In the genomic region with DNA sequence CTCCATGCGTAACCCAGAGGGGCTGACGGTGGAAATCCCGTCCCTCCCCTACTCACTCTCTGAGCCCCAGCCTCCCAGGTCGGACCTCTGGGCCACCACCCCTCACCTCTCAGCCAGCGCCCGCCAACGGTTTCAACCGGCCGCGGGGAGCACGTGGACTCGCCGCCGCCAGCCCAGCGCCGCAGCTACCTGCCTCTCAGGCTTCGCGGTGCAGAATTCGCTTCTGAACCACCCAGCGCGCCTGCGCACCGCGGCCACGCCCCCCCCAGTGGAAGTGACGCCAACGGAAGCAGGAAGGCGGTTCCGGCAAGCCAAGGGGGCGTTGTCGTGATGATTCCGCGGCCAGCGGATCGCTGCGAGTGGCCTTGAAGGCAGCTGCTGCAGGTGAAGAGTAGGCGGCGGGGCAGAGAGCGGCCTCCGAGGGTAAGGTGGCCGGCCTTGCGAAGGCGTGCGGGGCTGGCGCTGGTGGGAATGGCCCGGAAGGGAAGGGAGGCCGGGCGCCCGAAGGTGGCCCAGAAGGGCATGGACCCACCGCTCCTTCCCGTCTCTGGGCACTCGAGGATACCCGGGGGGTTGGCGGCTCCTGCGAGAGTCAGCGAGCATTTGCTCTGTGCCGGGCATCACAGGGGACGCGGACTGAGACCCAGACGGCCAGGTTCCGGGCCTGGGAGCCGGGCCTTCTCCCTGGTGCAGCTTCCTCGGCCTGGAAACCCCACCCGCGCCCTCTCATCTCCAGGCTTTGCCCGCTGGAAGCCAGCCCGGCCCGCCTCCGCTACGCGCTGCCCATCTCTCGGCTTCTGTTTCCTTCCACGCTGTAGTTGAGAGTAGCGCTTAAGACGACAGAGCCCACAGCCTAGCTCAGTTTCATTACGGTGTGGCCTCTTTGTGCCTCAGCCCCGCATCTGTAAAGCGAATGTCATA, we compare ENCODE assay signal across 1 cellular context.
TF ChIP-seq lines count a peak whose summit lies in the region.

A gene with protein sequence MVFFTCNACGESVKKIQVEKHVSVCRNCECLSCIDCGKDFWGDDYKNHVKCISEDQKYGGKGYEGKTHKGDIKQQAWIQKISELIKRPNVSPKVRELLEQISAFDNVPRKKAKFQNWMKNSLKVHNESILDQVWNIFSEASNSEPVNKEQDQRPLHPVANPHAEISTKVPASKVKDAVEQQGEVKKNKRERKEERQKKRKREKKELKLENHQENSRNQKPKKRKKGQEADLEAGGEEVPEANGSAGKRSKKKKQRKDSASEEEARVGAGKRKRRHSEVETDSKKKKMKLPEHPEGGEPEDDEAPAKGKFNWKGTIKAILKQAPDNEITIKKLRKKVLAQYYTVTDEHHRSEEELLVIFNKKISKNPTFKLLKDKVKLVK (minus strand): TSS at position 225 of the 921 bp plus-strand sequence. CDS start 6,412 bp downstream, outside the sequence.
A gene with protein sequence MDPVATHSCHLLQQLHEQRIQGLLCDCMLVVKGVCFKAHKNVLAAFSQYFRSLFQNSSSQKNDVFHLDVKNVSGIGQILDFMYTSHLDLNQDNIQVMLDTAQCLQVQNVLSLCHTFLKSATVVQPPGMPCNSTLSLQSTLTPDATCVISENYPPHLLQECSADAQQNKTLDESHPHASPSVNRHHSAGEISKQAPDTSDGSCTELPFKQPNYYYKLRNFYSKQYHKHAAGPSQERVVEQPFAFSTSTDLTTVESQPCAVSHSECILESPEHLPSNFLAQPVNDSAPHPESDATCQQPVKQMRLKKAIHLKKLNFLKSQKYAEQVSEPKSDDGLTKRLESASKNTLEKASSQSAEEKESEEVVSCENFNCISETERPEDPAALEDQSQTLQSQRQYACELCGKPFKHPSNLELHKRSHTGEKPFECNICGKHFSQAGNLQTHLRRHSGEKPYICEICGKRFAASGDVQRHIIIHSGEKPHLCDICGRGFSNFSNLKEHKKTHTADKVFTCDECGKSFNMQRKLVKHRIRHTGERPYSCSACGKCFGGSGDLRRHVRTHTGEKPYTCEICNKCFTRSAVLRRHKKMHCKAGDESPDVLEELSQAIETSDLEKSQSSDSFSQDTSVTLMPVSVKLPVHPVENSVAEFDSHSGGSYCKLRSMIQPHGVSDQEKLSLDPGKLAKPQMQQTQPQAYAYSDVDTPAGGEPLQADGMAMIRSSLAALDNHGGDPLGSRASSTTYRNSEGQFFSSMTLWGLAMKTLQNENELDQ (plus strand): TSS at position 322 of the 921 bp plus-strand sequence. CDS start 9,695 bp downstream, outside the sequence.

TF ChIP-seq in HepG2, 621 proteins besides CTCF, POLR2A, EP300 and RAD21 (continued from another document and continues in another):
- TF ChIP-seq, protein P1, sequence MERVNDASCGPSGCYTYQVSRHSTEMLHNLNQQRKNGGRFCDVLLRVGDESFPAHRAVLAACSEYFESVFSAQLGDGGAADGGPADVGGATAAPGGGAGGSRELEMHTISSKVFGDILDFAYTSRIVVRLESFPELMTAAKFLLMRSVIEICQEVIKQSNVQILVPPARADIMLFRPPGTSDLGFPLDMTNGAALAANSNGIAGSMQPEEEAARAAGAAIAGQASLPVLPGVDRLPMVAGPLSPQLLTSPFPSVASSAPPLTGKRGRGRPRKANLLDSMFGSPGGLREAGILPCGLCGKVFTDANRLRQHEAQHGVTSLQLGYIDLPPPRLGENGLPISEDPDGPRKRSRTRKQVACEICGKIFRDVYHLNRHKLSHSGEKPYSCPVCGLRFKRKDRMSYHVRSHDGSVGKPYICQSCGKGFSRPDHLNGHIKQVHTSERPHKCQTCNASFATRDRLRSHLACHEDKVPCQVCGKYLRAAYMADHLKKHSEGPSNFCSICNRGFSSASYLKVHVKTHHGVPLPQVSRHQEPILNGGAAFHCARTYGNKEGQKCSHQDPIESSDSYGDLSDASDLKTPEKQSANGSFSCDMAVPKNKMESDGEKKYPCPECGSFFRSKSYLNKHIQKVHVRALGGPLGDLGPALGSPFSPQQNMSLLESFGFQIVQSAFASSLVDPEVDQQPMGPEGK (CRISPR knock-in tag; IDR thresholded peaks at IDR 0.05) = peak; percentile 30; the same call in 1 of the 2 replicates
- TF ChIP-seq ZNF670 (CRISPR knock-in tag; IDR thresholded peaks at IDR 0.05; ENCODE audit: borderline replicate concordance) (0 out of 2 replicates have a peak, but pooled peaks have one; percentile 81), HCFC1 (IDR thresholded peaks at IDR 0.05; ENCODE audit: low read depth, low read length) (peak; percentile 45; the same call in 1 of the 2 replicates), FOXJ3 (CRISPR knock-in tag; IDR thresholded peaks at IDR 0.05; ENCODE audit: borderline replicate concordance) (peak; percentile 33; the same call in 1 of the 2 replicates), MLLT10 (CRISPR knock-in tag; IDR thresholded peaks at IDR 0.05) (no peak), ZSCAN20 (CRISPR knock-in tag; IDR thresholded peaks at IDR 0.05; ENCODE audit: borderline replicate concordance) (0 out of 2 replicates have a peak, but pooled peaks have one; percentile 44), GZF1 (CRISPR knock-in tag; IDR thresholded peaks at IDR 0.05) (0 out of 2 replicates have a peak, but pooled peaks have one; percentile 66), ZNF629 (CRISPR knock-in tag; conservative IDR thresholded peaks at IDR 0.05) (peak; percentile 48), ZNF430 (CRISPR knock-in tag; IDR thresholded peaks at IDR 0.05) (0 out of 2 replicates have a peak, but pooled peaks have one; percentile 30), TBX3 (IDR thresholded peaks at IDR 0.05; ENCODE audit: borderline replicate concordance) (no peak), ZNF451 (CRISPR knock-in tag; IDR thresholded peaks at IDR 0.05) (peak; percentile 61; the same call in 1 of the 2 replicates), ZNF17 (CRISPR knock-in tag; IDR thresholded peaks at IDR 0.05) (no peak), TEAD2 (CRISPR knock-in tag; IDR thresholded peaks at IDR 0.05) (no peak), KDM5B (CRISPR knock-in tag; IDR thresholded peaks at IDR 0.05; ENCODE audit: borderline replicate concordance) (peak; percentile 94; the same call in 1 of the 2 replicates), MBNL3 (CRISPR knock-in tag; conservative IDR thresholded peaks at IDR 0.05) (no peak), ZNF205 (CRISPR knock-in tag; IDR thresholded peaks at IDR 0.05) (no peak; the same call in 1 of the 2 replicates), MXD4 (CRISPR knock-in tag; IDR thresholded peaks at IDR 0.05) (peak; percentile 100), HIVEP1 (CRISPR knock-in tag; IDR thresholded peaks at IDR 0.05) (peak; percentile 68; the same call in 1 of the 2 replicates), TAF15 (IDR thresholded peaks at IDR 0.05; ENCODE audit: low read depth, low read length, poor library complexity, severe bottlenecking) (peak; percentile 18), ELF3 (CRISPR knock-in tag; IDR thresholded peaks at IDR 0.05) (peak; percentile 59), HNRNPH1 (optimal IDR thresholded peaks at IDR 0.05; ENCODE audit: low read depth, low read length) (no peak), ZBTB3 (CRISPR knock-in tag; IDR thresholded peaks at IDR 0.05; ENCODE audit: borderline replicate concordance, low read depth) (no peak), ZNF24 (IDR thresholded peaks at IDR 0.05) (no peak), ZNF615 (CRISPR knock-in tag; IDR thresholded peaks at IDR 0.05; ENCODE audit: borderline replicate concordance) (no peak), NCOA1 (CRISPR knock-in tag; IDR thresholded peaks at IDR 0.05) (0 out of 2 replicates have a peak, but pooled peaks have one; percentile 62), KDM1A (CRISPR knock-in tag; IDR thresholded peaks at IDR 0.05) (no peak), TCF7 (IDR thresholded peaks at IDR 0.05; ENCODE audit: low read depth) (no peak), RFX1 (IDR thresholded peaks at IDR 0.05) (no peak), BORCS8-MEF2B (CRISPR knock-in tag; IDR thresholded peaks at IDR 0.05) (peak; percentile 33; the same call in 1 of the 2 replicates), ZNF605 (CRISPR knock-in tag; IDR thresholded peaks at IDR 0.05) (peak; percentile 90)
- TF ChIP-seq, protein P2, sequence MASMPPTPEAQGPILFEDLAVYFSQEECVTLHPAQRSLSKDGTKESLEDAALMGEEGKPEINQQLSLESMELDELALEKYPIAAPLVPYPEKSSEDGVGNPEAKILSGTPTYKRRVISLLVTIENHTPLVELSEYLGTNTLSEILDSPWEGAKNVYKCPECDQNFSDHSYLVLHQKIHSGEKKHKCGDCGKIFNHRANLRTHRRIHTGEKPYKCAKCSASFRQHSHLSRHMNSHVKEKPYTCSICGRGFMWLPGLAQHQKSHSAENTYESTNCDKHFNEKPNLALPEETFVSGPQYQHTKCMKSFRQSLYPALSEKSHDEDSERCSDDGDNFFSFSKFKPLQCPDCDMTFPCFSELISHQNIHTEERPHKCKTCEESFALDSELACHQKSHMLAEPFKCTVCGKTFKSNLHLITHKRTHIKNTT (CRISPR knock-in tag; IDR thresholded peaks at IDR 0.05) = no peak
- TF ChIP-seq, protein P3, sequence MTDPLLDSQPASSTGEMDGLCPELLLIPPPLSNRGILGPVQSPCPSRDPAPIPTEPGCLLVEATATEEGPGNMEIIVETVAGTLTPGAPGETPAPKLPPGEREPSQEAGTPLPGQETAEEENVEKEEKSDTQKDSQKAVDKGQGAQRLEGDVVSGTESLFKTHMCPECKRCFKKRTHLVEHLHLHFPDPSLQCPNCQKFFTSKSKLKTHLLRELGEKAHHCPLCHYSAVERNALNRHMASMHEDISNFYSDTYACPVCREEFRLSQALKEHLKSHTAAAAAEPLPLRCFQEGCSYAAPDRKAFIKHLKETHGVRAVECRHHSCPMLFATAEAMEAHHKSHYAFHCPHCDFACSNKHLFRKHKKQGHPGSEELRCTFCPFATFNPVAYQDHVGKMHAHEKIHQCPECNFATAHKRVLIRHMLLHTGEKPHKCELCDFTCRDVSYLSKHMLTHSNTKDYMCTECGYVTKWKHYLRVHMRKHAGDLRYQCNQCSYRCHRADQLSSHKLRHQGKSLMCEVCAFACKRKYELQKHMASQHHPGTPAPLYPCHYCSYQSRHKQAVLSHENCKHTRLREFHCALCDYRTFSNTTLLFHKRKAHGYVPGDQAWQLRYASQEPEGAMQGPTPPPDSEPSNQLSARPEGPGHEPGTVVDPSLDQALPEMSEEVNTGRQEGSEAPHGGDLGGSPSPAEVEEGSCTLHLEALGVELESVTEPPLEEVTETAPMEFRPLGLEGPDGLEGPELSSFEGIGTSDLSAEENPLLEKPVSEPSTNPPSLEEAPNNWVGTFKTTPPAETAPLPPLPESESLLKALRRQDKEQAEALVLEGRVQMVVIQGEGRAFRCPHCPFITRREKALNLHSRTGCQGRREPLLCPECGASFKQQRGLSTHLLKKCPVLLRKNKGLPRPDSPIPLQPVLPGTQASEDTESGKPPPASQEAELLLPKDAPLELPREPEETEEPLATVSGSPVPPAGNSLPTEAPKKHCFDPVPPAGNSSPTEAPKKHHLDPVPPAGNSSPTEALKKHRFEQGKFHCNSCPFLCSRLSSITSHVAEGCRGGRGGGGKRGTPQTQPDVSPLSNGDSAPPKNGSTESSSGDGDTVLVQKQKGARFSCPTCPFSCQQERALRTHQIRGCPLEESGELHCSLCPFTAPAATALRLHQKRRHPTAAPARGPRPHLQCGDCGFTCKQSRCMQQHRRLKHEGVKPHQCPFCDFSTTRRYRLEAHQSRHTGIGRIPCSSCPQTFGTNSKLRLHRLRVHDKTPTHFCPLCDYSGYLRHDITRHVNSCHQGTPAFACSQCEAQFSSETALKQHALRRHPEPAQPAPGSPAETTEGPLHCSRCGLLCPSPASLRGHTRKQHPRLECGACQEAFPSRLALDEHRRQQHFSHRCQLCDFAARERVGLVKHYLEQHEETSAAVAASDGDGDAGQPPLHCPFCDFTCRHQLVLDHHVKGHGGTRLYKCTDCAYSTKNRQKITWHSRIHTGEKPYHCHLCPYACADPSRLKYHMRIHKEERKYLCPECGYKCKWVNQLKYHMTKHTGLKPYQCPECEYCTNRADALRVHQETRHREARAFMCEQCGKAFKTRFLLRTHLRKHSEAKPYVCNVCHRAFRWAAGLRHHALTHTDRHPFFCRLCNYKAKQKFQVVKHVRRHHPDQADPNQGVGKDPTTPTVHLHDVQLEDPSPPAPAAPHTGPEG (CRISPR knock-in tag; IDR thresholded peaks at IDR 0.05) = no peak
- TF ChIP-seq, protein P4, sequence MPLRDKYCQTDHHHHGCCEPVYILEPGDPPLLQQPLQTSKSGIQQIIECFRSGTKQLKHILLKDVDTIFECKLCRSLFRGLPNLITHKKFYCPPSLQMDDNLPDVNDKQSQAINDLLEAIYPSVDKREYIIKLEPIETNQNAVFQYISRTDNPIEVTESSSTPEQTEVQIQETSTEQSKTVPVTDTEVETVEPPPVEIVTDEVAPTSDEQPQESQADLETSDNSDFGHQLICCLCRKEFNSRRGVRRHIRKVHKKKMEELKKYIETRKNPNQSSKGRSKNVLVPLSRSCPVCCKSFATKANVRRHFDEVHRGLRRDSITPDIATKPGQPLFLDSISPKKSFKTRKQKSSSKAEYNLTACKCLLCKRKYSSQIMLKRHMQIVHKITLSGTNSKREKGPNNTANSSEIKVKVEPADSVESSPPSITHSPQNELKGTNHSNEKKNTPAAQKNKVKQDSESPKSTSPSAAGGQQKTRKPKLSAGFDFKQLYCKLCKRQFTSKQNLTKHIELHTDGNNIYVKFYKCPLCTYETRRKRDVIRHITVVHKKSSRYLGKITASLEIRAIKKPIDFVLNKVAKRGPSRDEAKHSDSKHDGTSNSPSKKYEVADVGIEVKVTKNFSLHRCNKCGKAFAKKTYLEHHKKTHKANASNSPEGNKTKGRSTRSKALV (CRISPR knock-in tag; IDR thresholded peaks at IDR 0.05) = peak; percentile 64; the same call in 1 of the 2 replicates
- TF ChIP-seq, protein P5, sequence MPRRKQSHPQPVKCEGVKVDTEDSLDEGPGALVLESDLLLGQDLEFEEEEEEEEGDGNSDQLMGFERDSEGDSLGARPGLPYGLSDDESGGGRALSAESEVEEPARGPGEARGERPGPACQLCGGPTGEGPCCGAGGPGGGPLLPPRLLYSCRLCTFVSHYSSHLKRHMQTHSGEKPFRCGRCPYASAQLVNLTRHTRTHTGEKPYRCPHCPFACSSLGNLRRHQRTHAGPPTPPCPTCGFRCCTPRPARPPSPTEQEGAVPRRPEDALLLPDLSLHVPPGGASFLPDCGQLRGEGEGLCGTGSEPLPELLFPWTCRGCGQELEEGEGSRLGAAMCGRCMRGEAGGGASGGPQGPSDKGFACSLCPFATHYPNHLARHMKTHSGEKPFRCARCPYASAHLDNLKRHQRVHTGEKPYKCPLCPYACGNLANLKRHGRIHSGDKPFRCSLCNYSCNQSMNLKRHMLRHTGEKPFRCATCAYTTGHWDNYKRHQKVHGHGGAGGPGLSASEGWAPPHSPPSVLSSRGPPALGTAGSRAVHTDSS (CRISPR knock-in tag; conservative IDR thresholded peaks at IDR 0.05) = no peak
- TF ChIP-seq, protein P6, sequence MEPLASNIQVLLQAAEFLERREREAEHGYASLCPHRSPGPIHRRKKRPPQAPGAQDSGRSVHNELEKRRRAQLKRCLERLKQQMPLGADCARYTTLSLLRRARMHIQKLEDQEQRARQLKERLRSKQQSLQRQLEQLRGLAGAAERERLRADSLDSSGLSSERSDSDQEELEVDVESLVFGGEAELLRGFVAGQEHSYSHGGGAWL (CRISPR knock-in tag; IDR thresholded peaks at IDR 0.05) = peak; percentile 93
- TF ChIP-seq, protein P7, sequence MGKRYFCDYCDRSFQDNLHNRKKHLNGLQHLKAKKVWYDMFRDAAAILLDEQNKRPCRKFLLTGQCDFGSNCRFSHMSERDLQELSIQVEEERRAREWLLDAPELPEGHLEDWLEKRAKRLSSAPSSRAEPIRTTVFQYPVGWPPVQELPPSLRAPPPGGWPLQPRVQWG (CRISPR knock-in tag; IDR thresholded peaks at IDR 0.05; ENCODE audit: borderline replicate concordance, low read depth) = no peak
- TF ChIP-seq, protein P8, sequence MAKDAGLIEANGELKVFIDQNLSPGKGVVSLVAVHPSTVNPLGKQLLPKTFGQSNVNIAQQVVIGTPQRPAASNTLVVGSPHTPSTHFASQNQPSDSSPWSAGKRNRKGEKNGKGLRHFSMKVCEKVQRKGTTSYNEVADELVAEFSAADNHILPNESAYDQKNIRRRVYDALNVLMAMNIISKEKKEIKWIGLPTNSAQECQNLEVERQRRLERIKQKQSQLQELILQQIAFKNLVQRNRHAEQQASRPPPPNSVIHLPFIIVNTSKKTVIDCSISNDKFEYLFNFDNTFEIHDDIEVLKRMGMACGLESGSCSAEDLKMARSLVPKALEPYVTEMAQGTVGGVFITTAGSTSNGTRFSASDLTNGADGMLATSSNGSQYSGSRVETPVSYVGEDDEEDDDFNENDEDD (CRISPR knock-in tag; IDR thresholded peaks at IDR 0.05; ENCODE audit: borderline replicate concordance) = peak; percentile 83
